ENCODE assay signal across 8 cellular contexts in genomic region chr3:187743195-187744141, GRCh38. TPM values are rescaled to one million over a fixed set of nuclear protein-coding genes. Genes with fewer than 3 reads are reported as not detected.
A peak's percentile ranks its signal among the peaks of the same experiment; 100 is the strongest.
DNase-seq lines count a peak whose midpoint lies in the region; ATAC-seq, FAIRE-seq and TF ChIP-seq lines count a peak whose summit lies in the region.

No MANE protein-coding gene starts in this region.

- H3K36me3 Mint-ChIP-seq in activated CD4-positive, alpha-beta memory T cell treated with anti-CD3 and anti-CD28 coated beads for 36 hours, result peaks cover 22% of the 10 kb centered on the region
- peaks cover 66% of the 10 kb centered on the region for H3K36me3 Mint-ChIP-seq in stimulated activated effector memory CD8-positive, alpha-beta T cell treated with anti-CD3 and anti-CD28 coated beads, Interleukin-12 subunit alpha, Interleukin-12 subunit beta, amount 100 ng/mL, for 72 hours

- no peak overlapping the region for H3K4ac ChIP-seq in mesendoderm (ENCODE audit: low read depth, low read length)

- ATAC-seq in stimulated activated effector memory CD8-positive, alpha-beta T cell treated with anti-CD3 and anti-CD28 coated beads, Interleukin-12 subunit alpha, Interleukin-12 subunit beta, amount 100 ng/mL, for 72 hours, result no peak
- ATAC-seq in GM21825 (IDR thresholded peaks at IDR 0.05; ENCODE audit: unreplicated experiment), result no peak

- H4K8ac ChIP-seq in mesendoderm (ENCODE audit: low read depth, low read length), result peak overlapping the region; percentile 81

- no peak overlapping the region for H2AK5ac ChIP-seq in mesendoderm (ENCODE audit: low read length)

- CTCF ChIA-PET in BJ (lab: Yijun Ruan, JAX), result interaction anchor here (0.8 to 8.2 kb wide), 10 partner anchors 531 to 1297 kb away, joined by 3 to 91 read pairs (median 3); no protein-coding TSS in a partner anchor
- CTCF ChIA-PET in activated CD4-positive, alpha-beta memory T cell treated with anti-CD3 and anti-CD28 coated beads for 36 hours (lab: Charles Lee), result interaction anchor here (0.7 to 2.8 kb wide), 18 partner anchors 54 to 1298 kb away, joined by 3 to 28 read pairs (median 4); partner anchors contain the start of gene LPP

- no peak for DNase-seq in BJ (ENCODE audit: low read depth)
- peak; percentile 93 for DNase-seq in Karpas-422
- peak; percentile 81 for DNase-seq in activated CD4-positive, alpha-beta memory T cell treated with anti-CD3 and anti-CD28 coated beads for 36 hours
- no peak for DNase-seq in effector memory CD4-positive, alpha-beta T cell
- DNase-seq in mesendoderm, result peak; percentile 35
- DNase-seq in stimulated activated effector memory CD8-positive, alpha-beta T cell treated with anti-CD3 and anti-CD28 coated beads, Interleukin-12 subunit alpha, Interleukin-12 subunit beta, amount 100 ng/mL, for 72 hours (ENCODE audit: low spot score in 2 of 2), result peak; percentile 40 to 83
- no peak for DNase-seq in D721Med (ENCODE audit: insufficient read length, low spot score)

- H3K9me3 Mint-ChIP-seq in activated CD4-positive, alpha-beta memory T cell treated with anti-CD3 and anti-CD28 coated beads for 36 hours, result no peaks in the 10 kb centered on the region
- H3K9me3 Mint-ChIP-seq in stimulated activated effector memory CD8-positive, alpha-beta T cell treated with anti-CD3 and anti-CD28 coated beads, Interleukin-12 subunit alpha, Interleukin-12 subunit beta, amount 100 ng/mL, for 72 hours, result no peaks in the 10 kb centered on the region

- no peak overlapping the region for H4K5ac ChIP-seq in mesendoderm (ENCODE audit: low read length)

- H3K27me3 Mint-ChIP-seq in activated CD4-positive, alpha-beta memory T cell treated with anti-CD3 and anti-CD28 coated beads for 36 hours, result no peaks in the 10 kb centered on the region

- H3K9ac ChIP-seq in Karpas-422 (ENCODE audit: low read length) (peak overlapping the region; percentile 97), mesendoderm (ENCODE audit: low read length) (peak overlapping the region; percentile 81)

- peak overlapping the region; percentile 99 for H3K27ac Mint-ChIP-seq in activated CD4-positive, alpha-beta memory T cell treated with anti-CD3 and anti-CD28 coated beads for 36 hours
- peak overlapping the region; percentile 100 for H3K27ac Mint-ChIP-seq in stimulated activated effector memory CD8-positive, alpha-beta T cell treated with anti-CD3 and anti-CD28 coated beads, Interleukin-12 subunit alpha, Interleukin-12 subunit beta, amount 100 ng/mL, for 72 hours

- WGBS in mesendoderm (ENCODE audit: extremely low coverage, insufficient coverage, low lambda C conversion rate), result no CpG with 5 or more reads among the region's 45 CpGs

- no peak overlapping the region for H2BK5ac ChIP-seq in mesendoderm (ENCODE audit: low read length)

- no peak overlapping the region for H2BK15ac ChIP-seq in mesendoderm (replicated peaks; ENCODE audit: low read depth)

- H3K36me3 ChIP-seq in BJ (ENCODE audit: control insufficient read depth, insufficient read depth, low read length), result no peaks in the 10 kb centered on the region
- peaks cover 53% of the 10 kb centered on the region for H3K36me3 ChIP-seq in Karpas-422 (ENCODE audit: insufficient read depth, low read length)
- no peaks in the 10 kb centered on the region for H3K36me3 ChIP-seq in effector memory CD4-positive, alpha-beta T cell (ENCODE audit: control insufficient read depth, insufficient read depth, low read length)
- no peaks in the 10 kb centered on the region for H3K36me3 ChIP-seq in mesendoderm (ENCODE audit: control insufficient read depth, insufficient read depth, low read length)

- FAIRE-seq in D721Med (lab: Jason Lieb, UNC), result no peak

- H3K4me2 ChIP-seq in Karpas-422 (ENCODE audit: low read depth, low read length, poor library complexity, severe bottlenecking) (peak overlapping the region; percentile 93), mesendoderm (ENCODE audit: low read length) (peak overlapping the region; percentile 93)

- H3K56ac ChIP-seq in mesendoderm (ENCODE audit: low read length), result peak overlapping the region; percentile 81

- H3K9me3 ChIP-seq in Karpas-422 (ENCODE audit: low read length), result no peaks in the 10 kb centered on the region
- no peaks in the 10 kb centered on the region for H3K9me3 ChIP-seq in effector memory CD4-positive, alpha-beta T cell (ENCODE audit: control insufficient read depth, low read length)

- no peak for TF ChIP-seq CTCF in BJ (IDR thresholded peaks at IDR 0.05; ENCODE audit: insufficient read depth, low read depth, low read length)
- TF ChIP-seq CTCF in D721Med (IDR thresholded peaks at IDR 0.05; ENCODE audit: insufficient read depth, missing control alignments), result no peak

- no peak overlapping the region for H3K23ac ChIP-seq in mesendoderm (ENCODE audit: low read length)

- H3K4me1 ChIP-seq in Karpas-422 (ENCODE audit: low read length), result peaks cover 73% of the 10 kb centered on the region
- peaks cover 34% of the 10 kb centered on the region for H3K4me1 ChIP-seq in effector memory CD4-positive, alpha-beta T cell (ENCODE audit: control insufficient read depth, insufficient read depth, low read length, poor library complexity, severe bottlenecking)
- peaks cover 3% of the 10 kb centered on the region for H3K4me1 ChIP-seq in mesendoderm (ENCODE audit: control insufficient read depth, low read depth, low read length)

- H2BK120ac ChIP-seq in mesendoderm (ENCODE audit: low read depth, low read length), result no peak overlapping the region

- no peaks in the 10 kb centered on the region for H3K9me2 ChIP-seq in Karpas-422 (replicated peaks; ENCODE audit: insufficient read depth, low read length)

- H3K79me2 ChIP-seq in Karpas-422 (ENCODE audit: low read length) (peaks cover 75% of the 10 kb centered on the region), mesendoderm (ENCODE audit: control insufficient read depth, insufficient read depth, low read length) (no peaks in the 10 kb centered on the region)

- H3K4me3 ChIP-seq in BJ (ENCODE audit: low read depth, low read length) (peak overlapping the region; percentile 96), Karpas-422 (ENCODE audit: low read length) (peak overlapping the region; percentile 85), mesendoderm (ENCODE audit: low read length) (peak overlapping the region; percentile 73)
- peak overlapping the region; percentile 94 for H3K4me3 ChIP-seq in effector memory CD4-positive, alpha-beta T cell (ENCODE audit: insufficient read depth, low read depth, low read length, poor library complexity, severe bottlenecking)

- intact Hi-C loops in activated CD4-positive, alpha-beta memory T cell treated with anti-CD3 and anti-CD28 coated beads for 36 hours (cut with micrococcal nuclease), result loop anchor here (2.0 to 10.0 kb wide), 3 partner anchors 839 to 1581 kb away; no protein-coding TSS in a partner anchor

- H3K27ac ChIP-seq in Karpas-422 (ENCODE audit: low read length), result peak overlapping the region; percentile 98
- peak overlapping the region; percentile 95 for H3K27ac ChIP-seq in effector memory CD4-positive, alpha-beta T cell (ENCODE audit: insufficient read depth, low read length, poor library complexity, severe bottlenecking)
- no peak overlapping the region for H3K27ac ChIP-seq in mesendoderm (ENCODE audit: low read depth, low read length)

- no peak overlapping the region for H2AFZ ChIP-seq in Karpas-422 (ENCODE audit: low read length)

- H3K4me1 Mint-ChIP-seq in activated CD4-positive, alpha-beta memory T cell treated with anti-CD3 and anti-CD28 coated beads for 36 hours (ENCODE audit: low read depth), result peaks cover 46% of the 10 kb centered on the region
- peaks cover 68% of the 10 kb centered on the region for H3K4me1 Mint-ChIP-seq in stimulated activated effector memory CD8-positive, alpha-beta T cell treated with anti-CD3 and anti-CD28 coated beads, Interleukin-12 subunit alpha, Interleukin-12 subunit beta, amount 100 ng/mL, for 72 hours

- H3K79me1 ChIP-seq in mesendoderm (ENCODE audit: low read length), result no peaks in the 10 kb centered on the region

- H3K18ac ChIP-seq in mesendoderm (ENCODE audit: low read length), result peak overlapping the region; percentile 8

- H4K20me1 ChIP-seq in Karpas-422 (ENCODE audit: insufficient read depth, low read depth, low read length), result peaks cover 31% of the 10 kb centered on the region

- H3K27me3 ChIP-seq in BJ (ENCODE audit: control insufficient read depth, insufficient read depth, low read length) (no peaks in the 10 kb centered on the region), Karpas-422 (ENCODE audit: low read length) (no peaks in the 10 kb centered on the region), mesendoderm (ENCODE audit: insufficient read depth, low read length, poor library complexity) (no peaks in the 10 kb centered on the region)
- H3K27me3 ChIP-seq in effector memory CD4-positive, alpha-beta T cell (replicated peaks; ENCODE audit: control insufficient read depth, insufficient read depth, low read length, poor library complexity, severe bottlenecking), result no peaks in the 10 kb centered on the region

- H3K4me3 Mint-ChIP-seq in activated CD4-positive, alpha-beta memory T cell treated with anti-CD3 and anti-CD28 coated beads for 36 hours, result peak overlapping the region; percentile 90
- peak overlapping the region; percentile 100 for H3K4me3 Mint-ChIP-seq in stimulated activated effector memory CD8-positive, alpha-beta T cell treated with anti-CD3 and anti-CD28 coated beads, Interleukin-12 subunit alpha, Interleukin-12 subunit beta, amount 100 ng/mL, for 72 hours

- POLR2A ChIA-PET in BJ (lab: Charles Lee), result interaction anchor here (0.5 to 0.7 kb wide), 4 partner anchors 396 to 689 kb away, joined by 3 to 8 read pairs (median 4); no protein-coding TSS in a partner anchor
- POLR2A ChIA-PET in activated CD4-positive, alpha-beta memory T cell treated with anti-CD3 and anti-CD28 coated beads for 36 hours (lab: Charles Lee), result interaction anchor here (0.5 to 6.5 kb wide), 20 partner anchors 36 to 1295 kb away, joined by 3 to 102 read pairs (median 4); partner anchors contain the start of gene LPP

RNA-seq across cellular contexts. Expression of gene BCL6, which starts 1.8 kb away (rescaled TPM):
- 14.1 and 17.4 TPM in 2 replicates for polyA plus RNA-seq in BJ (2011; rRNA removed)
- polyA minus RNA-seq in BJ (2011; rRNA and poly(A)+ RNA removed), result 32.3 and 36.7 TPM in 2 replicates
- 488 and 569 TPM in 2 replicates for total RNA-seq in Karpas-422 (2014; rRNA removed; shearing (Covaris generic); ENCODE audit: low replicate concordance)
- 10 to 100 TPM; 41.4 to 51.3 TPM for total RNA-seq in activated CD4-positive, alpha-beta memory T cell treated with anti-CD3 and anti-CD28 coated beads for 36 hours
- 1.3 TPM for polyA plus RNA-seq in mesendoderm (2013, experiment 1 of 2)
- polyA plus RNA-seq in mesendoderm (2013, experiment 2 of 2), result 1.4 TPM

RNA-seq across cellular contexts. Expression of gene RTP2, which starts 41.1 kb away (rescaled TPM):
- not detected in 2 replicates for polyA plus RNA-seq in BJ (2011; rRNA removed)
- polyA minus RNA-seq in BJ (2011; rRNA and poly(A)+ RNA removed), result not detected in 2 replicates
- not detected in 2 replicates for total RNA-seq in Karpas-422 (2014; rRNA removed; shearing (Covaris generic); ENCODE audit: low replicate concordance)
- total RNA-seq in activated CD4-positive, alpha-beta memory T cell treated with anti-CD3 and anti-CD28 coated beads for 36 hours, result not detected
- not detected for polyA plus RNA-seq in mesendoderm (2013, experiment 1 of 2)
- not detected for polyA plus RNA-seq in mesendoderm (2013, experiment 2 of 2)

Comparison
In these comparisons a context has a peak if more than half of its experiments do, and no peak if none do; other contexts are left out.
1. DNase-seq: peak in Karpas-422 (single experiment), activated CD4-positive, alpha-beta memory T cell treated with anti-CD3 and anti-CD28 coated beads for 36 hours (single experiment), mesendoderm (single experiment) and stimulated activated effector memory CD8-positive, alpha-beta T cell treated with anti-CD3 and anti-CD28 coated beads, Interleukin-12 subunit alpha, Interleukin-12 subunit beta, amount 100 ng/mL, for 72 hours (2 of 2); none in BJ (single experiment), effector memory CD4-positive, alpha-beta T cell (0 of 3) and D721Med (single experiment).
2. Peak in every context shown above with its lines, with median percentiles within 50 percentile points of each other: H3K4me3 ChIP-seq.